In the genomic region with DNA sequence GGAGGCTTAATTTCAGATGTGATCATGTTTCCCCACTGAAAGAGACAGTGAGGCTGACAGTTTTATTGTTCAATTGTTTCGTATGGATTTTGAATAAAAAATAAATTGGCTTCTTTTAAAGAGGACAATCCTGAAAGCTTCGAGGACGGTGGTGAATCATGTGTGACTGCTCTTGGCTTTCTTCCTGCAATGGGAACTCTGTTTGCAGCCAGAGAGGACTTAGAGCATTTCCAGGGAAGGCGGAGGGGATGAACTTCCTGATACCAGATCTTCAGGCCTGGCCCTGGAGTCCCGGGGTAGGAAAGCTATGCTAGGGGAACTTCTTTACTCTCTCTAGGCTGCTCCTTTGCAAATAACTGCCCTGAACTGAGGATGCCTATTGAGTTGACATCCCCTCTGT, we compare ENCODE assay signal across 25 cellular contexts.
A peak's percentile ranks its signal among the peaks of the same experiment; 100 is the strongest.
DNase-seq lines count a peak whose midpoint lies in the region; ATAC-seq and TF ChIP-seq lines count a peak whose summit lies in the region.
"Had no signal": no experiment of that assay in that cellular context is flagged by ENCODE, and none has a peak within 500 bp of the region (broad histone marks: within the 10 kb centered on the region; RNA-seq: fewer than 3 reads in every experiment).

No MANE protein-coding gene starts in this region.

- CTCF ChIA-PET in BJ (lab: Yijun Ruan, JAX): interaction anchor here (1.2 kb wide), 1 partner anchor 72 kb away, joined by 4 read pairs; the partner anchor contains the start of gene C16orf82

- H3K27me3 Mint-ChIP-seq in activated T-cell treated with anti-CD3 and anti-CD28 coated beads, Interleukin-2, amount 50 U/mL, for 4 hours (ENCODE audit: low read depth): peaks cover 24% of the 10 kb centered on the region

- POLR2A ChIA-PET in BJ (lab: Charles Lee): no interaction called here

- TF ChIP-seq CTCF in BJ (IDR thresholded peaks at IDR 0.05; ENCODE audit: insufficient read depth, low read depth, low read length): no peak

- H3K27me3 ChIP-seq in BJ (ENCODE audit: control insufficient read depth, insufficient read depth, low read length) (no peaks in the 10 kb centered on the region; the same call in 1 of the 2 replicates), MG63 (no peaks in the 10 kb centered on the region)
- H3K27me3 ChIP-seq: gastrocnemius medialis, vagina had no signal

- 0 out of 2 replicates have a peak, but pooled peaks cover 2% of the 10 kb centered on the region for H3K9me3 ChIP-seq in MG63
- H3K9me3 ChIP-seq: gastrocnemius medialis, thoracic aorta, vagina had no signal

- no peak overlapping the region for H3K4me3 Mint-ChIP-seq in activated T-cell treated with anti-CD3 and anti-CD28 coated beads, Interleukin-2, amount 50 U/mL, for 4 hours
- H3K4me3 Mint-ChIP-seq: activated naive CD8-positive, alpha-beta T cell treated with anti-CD3 and anti-CD28 coated beads for 36 hours; IgD-negative memory B cell had no signal

- no peak for ATAC-seq in activated T-cell treated with anti-CD3 and anti-CD28 coated beads, Interleukin-2, amount 50 U/mL, for 4 hours
- no peak for ATAC-seq in HG03439 (IDR thresholded peaks at IDR 0.05; ENCODE audit: unreplicated experiment)
- ATAC-seq: gastrocnemius medialis had no signal

- H3K4me1 Mint-ChIP-seq in activated T-cell treated with anti-CD3 and anti-CD28 coated beads, Interleukin-2, amount 50 U/mL, for 4 hours (ENCODE audit: low read depth): no peaks in the 10 kb centered on the region
- H3K4me1 Mint-ChIP-seq: activated naive CD8-positive, alpha-beta T cell treated with anti-CD3 and anti-CD28 coated beads for 36 hours; IgD-negative memory B cell had no signal

- H3K36me3 ChIP-seq in BJ (ENCODE audit: control insufficient read depth, insufficient read depth, low read length): no peaks in the 10 kb centered on the region
- no peaks in the 10 kb centered on the region for H3K36me3 ChIP-seq in MG63
- H3K36me3 ChIP-seq: gastrocnemius medialis, thoracic aorta, vagina, WERI-Rb-1 had no signal

- no peaks in the 10 kb centered on the region for H3K36me3 Mint-ChIP-seq in activated T-cell treated with anti-CD3 and anti-CD28 coated beads, Interleukin-2, amount 50 U/mL, for 4 hours (ENCODE audit: insufficient read depth)
- H3K36me3 Mint-ChIP-seq: activated naive CD8-positive, alpha-beta T cell treated with anti-CD3 and anti-CD28 coated beads for 36 hours had no signal

- DNase-seq in BJ (ENCODE audit: low read depth) (peak; percentile 30), MG63 (peak; percentile 75), fibroblast of gingiva (ENCODE audit: low read depth) (peak; percentile 44), left kidney (ENCODE audit: low read depth, low spot score) (peak; percentile 45), NCI-H82 (lab: John Stamatoyannopoulos, UW) (no peak), NOMO-1 treated with dmso at 0.1 percent for 144 hours (lab: John Stamatoyannopoulos, UW; ENCODE audit: unreplicated experiment) (no peak)
- no peak for DNase-seq in activated T-cell treated with anti-CD3 and anti-CD28 coated beads, Interleukin-2, amount 50 U/mL, for 4 hours
- DNase-seq: activated CD4-positive, alpha-beta T cell treated with anti-CD3 and anti-CD28 coated beads, Interleukin-2, amount 50 U/mL, for 1 hour; activated naive CD8-positive, alpha-beta T cell treated with anti-CD3 and anti-CD28 coated beads for 36 hours; cortex of kidney; DMS 273 treated with DMSO at 0.1 percent for 48 hours; gastrocnemius medialis; hypothalamus; NCI-H1417 treated with DMSO at 0.1 percent for 48 hours; NCI-H2171 treated with DMSO at 0.1 percent for 48 hours; NCI-H524 treated with DMSO at 0.1 percent for 48 hours; small intestine; stimulated activated CD4-positive, alpha-beta T cell treated with anti-CD3 and anti-CD28 coated beads, Interleukin-4, amount 100 ng/mL, for 1 hour; stimulated activated naive CD4-positive, alpha-beta T cell; WERI-Rb-1 had no signal

- H3K9me3 Mint-ChIP-seq in activated T-cell treated with anti-CD3 and anti-CD28 coated beads, Interleukin-2, amount 50 U/mL, for 4 hours: peaks cover 6% of the 10 kb centered on the region

- no peak overlapping the region for H3K4me3 ChIP-seq in BJ (ENCODE audit: low read depth, low read length)
- no peak overlapping the region for H3K4me3 ChIP-seq in MG63
- H3K4me3 ChIP-seq: gastrocnemius medialis, lung, thoracic aorta, vagina had no signal

Comparison
In these comparisons a context has a peak if more than half of its experiments do, and no peak if none do; other contexts are left out.
1. DNase-seq: peak in BJ (single experiment), MG63 (single experiment), fibroblast of gingiva (single experiment) and left kidney (single experiment); none in activated T-cell treated with anti-CD3 and anti-CD28 coated beads, Interleukin-2, amount 50 U/mL, for 4 hours (single experiment), NCI-H82 (single experiment) and NOMO-1 treated with dmso at 0.1 percent for 144 hours (single experiment).